Comparison of ENCODE assay signal across 8 cellular contexts in genomic region chr19:51398096-51398704, GRCh38. TPM values are rescaled to one million over a fixed set of nuclear protein-coding genes. Genes with fewer than 3 reads are reported as not detected.
DNase-seq lines count a peak whose midpoint lies in the region; ATAC-seq, FAIRE-seq and TF ChIP-seq lines count a peak whose summit lies in the region.

No MANE protein-coding gene starts in this region.

- TF ChIP-seq POLR2A in gastroesophageal sphincter (IDR thresholded peaks at IDR 0.05), result no peak

- TF ChIP-seq EP300 in gastroesophageal sphincter (IDR thresholded peaks at IDR 0.05), result no peak

- H3K4me3 ChIP-seq in small intestine (ENCODE audit: low read depth in 1 of 2, low read length in 2 of 2) (no peak overlapping the region), gastroesophageal sphincter (no peak overlapping the region)

- H3K27ac ChIP-seq in small intestine (ENCODE audit: low read depth in 1 of 2, low read length in 1 of 2), result no peak overlapping the region
- H3K27ac ChIP-seq in gastroesophageal sphincter, result no peak overlapping the region

- ATAC-seq in gastroesophageal sphincter (no peak), HG02938 (IDR thresholded peaks at IDR 0.05; ENCODE audit: unreplicated experiment) (no peak)

- H3K27me3 ChIP-seq in small intestine (ENCODE audit: control insufficient read depth in 2 of 2, insufficient read depth in 2 of 2, low read length in 2 of 2), result no peaks in the 10 kb centered on the region
- H3K27me3 ChIP-seq in gastroesophageal sphincter, result no peaks in the 10 kb centered on the region

- DNase-seq in NCI-H748 (lab: John Stamatoyannopoulos, UW; ENCODE audit: unreplicated experiment) (peak; percentile 11), NCI-H748 treated with DMSO at 0.1 percent for 48 hours (lab: John Stamatoyannopoulos, UW) (no peak), NCI-H82 (lab: John Stamatoyannopoulos, UW) (peak; percentile 74), epidermal melanocyte (ENCODE audit: insufficient read length, low spot score) (peak; percentile 51), small intestine (peak; percentile 38)
- no peak for DNase-seq in stimulated activated CD4-positive, alpha-beta T cell treated with anti-CD3 and anti-CD28 coated beads, Interleukin-4, amount 100 ng/mL, for 24 hours

- H3K36me3 ChIP-seq in small intestine (ENCODE audit: control insufficient read depth in 2 of 2, insufficient read depth in 2 of 2, low read length in 2 of 2) (no peaks in the 10 kb centered on the region), gastroesophageal sphincter (no peaks in the 10 kb centered on the region)

- no peak for FAIRE-seq in small intestine (lab: Jason Lieb, UNC)

- H3K4me1 ChIP-seq in small intestine (ENCODE audit: control insufficient read depth in 2 of 2, insufficient read depth in 1 of 2, low read depth in 1 of 2, low read length in 1 of 2), result peaks cover 2 to 3% of the 10 kb centered on the region in 2 donors
- peaks cover 0 to 13% (median 5%) of the 10 kb centered on the region in 3 donors for H3K4me1 ChIP-seq in gastroesophageal sphincter

- peak in 2 of 4 experiments; percentile 39 to 48 for TF ChIP-seq CTCF in gastroesophageal sphincter (IDR thresholded peaks at IDR 0.05)

- H3K9me3 ChIP-seq in small intestine (ENCODE audit: control insufficient read depth, low read depth) (peaks cover 3% of the 10 kb centered on the region), gastroesophageal sphincter (peaks cover 0 to 18% (median 0%) of the 10 kb centered on the region in 3 donors)

- whole genome bisulfite sequencing in small intestine, 3 donors, result 48 to 51% (median 50%) methylated on average over 7 of the region's 7 CpGs
- 36 to 44% methylated on average over 6 to 7 of the region's 7 CpGs for WGBS in gastroesophageal sphincter (ENCODE audit: low coverage in 1 of 2), 2 donors

RNA-seq across cellular contexts. Expression of gene C19orf84, which starts 7.8 kb away (rescaled TPM):
- not detected for polyA plus RNA-seq in small intestine
- total RNA-seq in gastroesophageal sphincter, result not detected

RNA-seq across cellular contexts. Expression of gene LIM2, which starts 10.4 kb away (rescaled TPM):
- polyA plus RNA-seq in small intestine, result not detected
- not detected for total RNA-seq in gastroesophageal sphincter

RNA-seq across cellular contexts. Expression of gene SIGLEC10, which starts 19.2 kb away (rescaled TPM):
- polyA plus RNA-seq in small intestine, result 1 to 10 TPM; 1.3 to 2.5 (median 1.9) TPM
- total RNA-seq in gastroesophageal sphincter, result 1 to 10 TPM; 1.1 to 6.9 (median 3.2) TPM

RNA-seq across cellular contexts. Expression of gene NKG7, which starts 25.7 kb away (rescaled TPM):
- 1 to 10 TPM; 3.6 to 6.2 (median 4.7) TPM for polyA plus RNA-seq in small intestine
- total RNA-seq in gastroesophageal sphincter, result 1 to 10 TPM in 1 of 4 donors, under 1 TPM in 2, not detected in 1; 0.58 to 2.0 (median 0.67) TPM

RNA-seq across cellular contexts. Expression of gene CLDND2, which starts 29.4 kb away (rescaled TPM):
- 1 to 10 TPM in 1 of 3 donors, under 1 TPM in 1, not detected in 1; 0.25 to 4.1 TPM for polyA plus RNA-seq in small intestine
- total RNA-seq in gastroesophageal sphincter, result not detected

Comparison
In these comparisons a context has a peak if more than half of its experiments do, and no peak if none do; other contexts are left out.
1. DNase-seq: peak in NCI-H748 (single experiment), NCI-H82 (single experiment), epidermal melanocyte (single experiment) and small intestine (single experiment); none in NCI-H748 treated with DMSO at 0.1 percent for 48 hours (single experiment) and stimulated activated CD4-positive, alpha-beta T cell treated with anti-CD3 and anti-CD28 coated beads, Interleukin-4, amount 100 ng/mL, for 24 hours (single experiment).